In genomic region chr10:126461289-126461688, GRCh38 we compare ENCODE assay signal across 25 cellular contexts.
"Had no signal": no experiment of that assay in that cellular context is flagged by ENCODE, and none has a peak within 500 bp of the region (broad histone marks: within the 10 kb centered on the region; RNA-seq: fewer than 3 reads in every experiment).

No MANE protein-coding gene starts in this region.

- H3K36me3 Mint-ChIP-seq: immature natural killer cell had no signal

- H3K9me3 Mint-ChIP-seq: dendritic cell treated with granulocyte-macrophage colony-stimulating factor and Interleukin-4, amounts not matched to agents 40 ng/mL and 50 ng/mL, for 4 days; endodermal cell had no signal

- FAIRE-seq: endometrium had no signal

- DNase-seq: colonic mucosa; cortex of kidney; effector CD8-positive, alpha-beta T cell; effector memory CD8-positive, alpha-beta T cell; endodermal cell; erythroblast; esophagus squamous epithelium; foreskin melanocyte; gastrocnemius medialis; glutamatergic neuron; heart right ventricle; hypothalamus; immature natural killer cell; islet precursor cell; left cardiac atrium; left lung; left ventricle myocardium superior; lower lobe of right lung; mesendoderm; midbrain; naive thymus-derived CD4-positive, alpha-beta T cell had no signal

- H3K27ac Mint-ChIP-seq: dendritic cell treated with granulocyte-macrophage colony-stimulating factor and Interleukin-4, amounts not matched to agents 40 ng/mL and 50 ng/mL, for 4 days; effector memory CD8-positive, alpha-beta T cell; endodermal cell; immature natural killer cell; naive thymus-derived CD4-positive, alpha-beta T cell had no signal

- H3K27me3 Mint-ChIP-seq: dendritic cell treated with granulocyte-macrophage colony-stimulating factor and Interleukin-4, amounts not matched to agents 40 ng/mL and 50 ng/mL, for 4 days; effector memory CD8-positive, alpha-beta T cell had no signal

- H3K4me1 Mint-ChIP-seq: immature natural killer cell; naive thymus-derived CD4-positive, alpha-beta T cell had no signal

- H3K4me3 Mint-ChIP-seq: dendritic cell treated with granulocyte-macrophage colony-stimulating factor and Interleukin-4, amounts not matched to agents 40 ng/mL and 50 ng/mL, for 4 days; effector memory CD8-positive, alpha-beta T cell; endodermal cell; immature natural killer cell; naive thymus-derived CD4-positive, alpha-beta T cell had no signal

- H3K4me3 ChIP-seq: colonic mucosa, esophagus squamous epithelium, gastrocnemius medialis, heart right ventricle, left lung, lower lobe of right lung had no signal

- H3K9me3 ChIP-seq: colonic mucosa, esophagus squamous epithelium, gastrocnemius medialis, heart right ventricle, left lung, lower lobe of right lung had no signal

- H3K36me3 ChIP-seq: colonic mucosa, esophagus squamous epithelium, gastrocnemius medialis, heart right ventricle, left lung, lower lobe of right lung had no signal

- ATAC-seq: effector memory CD8-positive, alpha-beta T cell; esophagus mucosa; gastrocnemius medialis; heart right ventricle; left cardiac atrium; left ventricle myocardium superior; lower lobe of right lung; naive thymus-derived CD4-positive, alpha-beta T cell had no signal

- H3K27ac ChIP-seq: colonic mucosa, epithelial cell of prostate, esophagus squamous epithelium, gastrocnemius medialis, heart right ventricle, left lung, lower lobe of right lung had no signal

- H3K4me1 ChIP-seq: colonic mucosa, gastrocnemius medialis, heart right ventricle, left lung, lower lobe of right lung had no signal
